In genomic region chr17:30290696-30291570, GRCh38 we compare ENCODE assay signal across 1 cellular context.
TF ChIP-seq lines count a peak whose summit lies in the region.

No MANE protein-coding gene starts in this region.

TF ChIP-seq in HepG2, 621 proteins besides CTCF, POLR2A, EP300 and RAD21 (continued from another document and continues in another):
- TF ChIP-seq, protein P1, sequence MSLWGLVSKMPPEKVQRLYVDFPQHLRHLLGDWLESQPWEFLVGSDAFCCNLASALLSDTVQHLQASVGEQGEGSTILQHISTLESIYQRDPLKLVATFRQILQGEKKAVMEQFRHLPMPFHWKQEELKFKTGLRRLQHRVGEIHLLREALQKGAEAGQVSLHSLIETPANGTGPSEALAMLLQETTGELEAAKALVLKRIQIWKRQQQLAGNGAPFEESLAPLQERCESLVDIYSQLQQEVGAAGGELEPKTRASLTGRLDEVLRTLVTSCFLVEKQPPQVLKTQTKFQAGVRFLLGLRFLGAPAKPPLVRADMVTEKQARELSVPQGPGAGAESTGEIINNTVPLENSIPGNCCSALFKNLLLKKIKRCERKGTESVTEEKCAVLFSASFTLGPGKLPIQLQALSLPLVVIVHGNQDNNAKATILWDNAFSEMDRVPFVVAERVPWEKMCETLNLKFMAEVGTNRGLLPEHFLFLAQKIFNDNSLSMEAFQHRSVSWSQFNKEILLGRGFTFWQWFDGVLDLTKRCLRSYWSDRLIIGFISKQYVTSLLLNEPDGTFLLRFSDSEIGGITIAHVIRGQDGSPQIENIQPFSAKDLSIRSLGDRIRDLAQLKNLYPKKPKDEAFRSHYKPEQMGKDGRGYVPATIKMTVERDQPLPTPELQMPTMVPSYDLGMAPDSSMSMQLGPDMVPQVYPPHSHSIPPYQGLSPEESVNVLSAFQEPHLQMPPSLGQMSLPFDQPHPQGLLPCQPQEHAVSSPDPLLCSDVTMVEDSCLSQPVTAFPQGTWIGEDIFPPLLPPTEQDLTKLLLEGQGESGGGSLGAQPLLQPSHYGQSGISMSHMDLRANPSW (CRISPR knock-in tag; IDR thresholded peaks at IDR 0.05; ENCODE audit: borderline replicate concordance) = no peak
- TF ChIP-seq RAD51 (IDR thresholded peaks at IDR 0.05; ENCODE audit: borderline replicate concordance) = no peak
- no peak for TF ChIP-seq REL (CRISPR knock-in tag; conservative IDR thresholded peaks at IDR 0.05)
- TF ChIP-seq, protein P2, sequence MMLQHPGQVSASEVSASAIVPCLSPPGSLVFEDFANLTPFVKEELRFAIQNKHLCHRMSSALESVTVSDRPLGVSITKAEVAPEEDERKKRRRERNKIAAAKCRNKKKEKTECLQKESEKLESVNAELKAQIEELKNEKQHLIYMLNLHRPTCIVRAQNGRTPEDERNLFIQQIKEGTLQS (CRISPR knock-in tag; IDR thresholded peaks at IDR 0.05) = no peak
- no peak for TF ChIP-seq ZNF567 (CRISPR knock-in tag; IDR thresholded peaks at IDR 0.05; ENCODE audit: borderline replicate concordance)
- TF ChIP-seq SSRP1 (CRISPR knock-in tag; IDR thresholded peaks at IDR 0.05) = no peak
- TF ChIP-seq ZNF451 (CRISPR knock-in tag; IDR thresholded peaks at IDR 0.05) = no peak
- TF ChIP-seq ZSCAN9 (CRISPR knock-in tag; IDR thresholded peaks at IDR 0.05; ENCODE audit: borderline replicate concordance) = no peak
- no peak for TF ChIP-seq HMG20B (CRISPR knock-in tag; conservative IDR thresholded peaks at IDR 0.05)
- TF ChIP-seq SNAPC2 (CRISPR knock-in tag; IDR thresholded peaks at IDR 0.05) = no peak
- no peak for TF ChIP-seq CHCHD3 (CRISPR knock-in tag; IDR thresholded peaks at IDR 0.05)
- no peak for TF ChIP-seq TBP (CRISPR knock-in tag; IDR thresholded peaks at IDR 0.05)
- no peak for TF ChIP-seq KDM1A (CRISPR knock-in tag; IDR thresholded peaks at IDR 0.05)
- TF ChIP-seq DDIT3 (CRISPR knock-in tag; IDR thresholded peaks at IDR 0.05) = no peak
- no peak for TF ChIP-seq ISL2 (CRISPR knock-in tag; IDR thresholded peaks at IDR 0.05)
- TF ChIP-seq NR2C2 (CRISPR knock-in tag; IDR thresholded peaks at IDR 0.05; ENCODE audit: borderline replicate concordance) = no peak
- no peak for TF ChIP-seq MIXL1 (CRISPR knock-in tag; IDR thresholded peaks at IDR 0.05)
- no peak for TF ChIP-seq ZNF749 (CRISPR knock-in tag; IDR thresholded peaks at IDR 0.05; ENCODE audit: borderline replicate concordance)
- 0 out of 2 replicates have a peak, but pooled peaks have one; percentile 54 for TF ChIP-seq ZMAT3 (CRISPR knock-in tag; conservative IDR thresholded peaks at IDR 0.05)
- TF ChIP-seq AKNA (CRISPR knock-in tag; IDR thresholded peaks at IDR 0.05; ENCODE audit: borderline replicate concordance) = no peak
- TF ChIP-seq ZNF382 (CRISPR knock-in tag; IDR thresholded peaks at IDR 0.05; ENCODE audit: borderline replicate concordance) = no peak
- TF ChIP-seq HDAC2 (CRISPR knock-in tag; IDR thresholded peaks at IDR 0.05) = peak; percentile 40; the same call in 1 of the 2 replicates
- no peak for TF ChIP-seq KAT2B (IDR thresholded peaks at IDR 0.05; ENCODE audit: borderline replicate concordance, low read depth, low read length)
- TF ChIP-seq ZNF598 (CRISPR knock-in tag; IDR thresholded peaks at IDR 0.05; ENCODE audit: borderline replicate concordance) = no peak
- no peak for TF ChIP-seq ADNP (CRISPR knock-in tag; IDR thresholded peaks at IDR 0.05)
- TF ChIP-seq KAT7 (CRISPR knock-in tag; IDR thresholded peaks at IDR 0.05; ENCODE audit: borderline replicate concordance) = no peak
- TF ChIP-seq SNAPC4 (CRISPR knock-in tag; IDR thresholded peaks at IDR 0.05) = no peak
- TF ChIP-seq, protein P3, sequence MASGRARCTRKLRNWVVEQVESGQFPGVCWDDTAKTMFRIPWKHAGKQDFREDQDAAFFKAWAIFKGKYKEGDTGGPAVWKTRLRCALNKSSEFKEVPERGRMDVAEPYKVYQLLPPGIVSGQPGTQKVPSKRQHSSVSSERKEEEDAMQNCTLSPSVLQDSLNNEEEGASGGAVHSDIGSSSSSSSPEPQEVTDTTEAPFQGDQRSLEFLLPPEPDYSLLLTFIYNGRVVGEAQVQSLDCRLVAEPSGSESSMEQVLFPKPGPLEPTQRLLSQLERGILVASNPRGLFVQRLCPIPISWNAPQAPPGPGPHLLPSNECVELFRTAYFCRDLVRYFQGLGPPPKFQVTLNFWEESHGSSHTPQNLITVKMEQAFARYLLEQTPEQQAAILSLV (CRISPR knock-in tag; IDR thresholded peaks at IDR 0.05; ENCODE audit: borderline replicate concordance) = no peak
- TF ChIP-seq ZNF510 (CRISPR knock-in tag; IDR thresholded peaks at IDR 0.05; ENCODE audit: low read depth) = no peak
- no peak for TF ChIP-seq ZBTB21 (CRISPR knock-in tag; IDR thresholded peaks at IDR 0.05)
- no peak for TF ChIP-seq MLX (CRISPR knock-in tag; IDR thresholded peaks at IDR 0.05)
- TF ChIP-seq, protein P4, sequence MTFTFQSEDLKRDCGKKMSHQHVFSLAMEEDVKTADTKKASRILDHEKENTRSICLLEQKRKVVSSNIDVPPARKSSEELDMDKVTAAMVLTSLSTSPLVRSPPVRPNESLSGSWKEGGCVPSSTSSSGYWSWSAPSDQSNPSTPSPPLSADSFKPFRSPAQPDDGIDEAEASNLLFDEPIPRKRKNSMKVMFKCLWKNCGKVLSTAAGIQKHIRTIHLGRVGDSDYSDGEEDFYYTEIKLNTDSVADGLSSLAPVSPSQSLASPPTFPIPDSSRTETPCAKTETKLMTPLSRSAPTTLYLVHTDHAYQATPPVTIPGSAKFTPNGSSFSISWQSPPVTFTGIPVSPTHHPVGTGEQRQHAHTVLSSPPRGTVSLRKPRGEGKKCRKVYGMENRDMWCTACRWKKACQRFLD (CRISPR knock-in tag; IDR thresholded peaks at IDR 0.05; ENCODE audit: borderline replicate concordance) = no peak
- no peak for TF ChIP-seq E2F5 (CRISPR knock-in tag; conservative IDR thresholded peaks at IDR 0.05)
- TF ChIP-seq ZNF879 (CRISPR knock-in tag; IDR thresholded peaks at IDR 0.05) = no peak; the same call in 1 of the 2 replicates
- TF ChIP-seq PCBP1 (IDR thresholded peaks at IDR 0.05; ENCODE audit: borderline replicate concordance, low read depth, low read length) = no peak
- no peak for TF ChIP-seq ZNF503 (CRISPR knock-in tag; IDR thresholded peaks at IDR 0.05)
- TF ChIP-seq FIP1L1 (IDR thresholded peaks at IDR 0.05; ENCODE audit: borderline replicate concordance, insufficient read depth, low read depth, low read length) = no peak
- no peak for TF ChIP-seq ZNF543 (CRISPR knock-in tag; IDR thresholded peaks at IDR 0.05)
- 0 out of 2 replicates have a peak, but pooled peaks have one; percentile 55 for TF ChIP-seq ZNF296 (CRISPR knock-in tag; conservative IDR thresholded peaks at IDR 0.05)
- no peak for TF ChIP-seq GABPA (IDR thresholded peaks at IDR 0.05; ENCODE audit: low read depth, low read length)
- TF ChIP-seq GABPA (CRISPR knock-in tag; IDR thresholded peaks at IDR 0.05; ENCODE audit: low read depth) = no peak
- TF ChIP-seq NKX3-1 (CRISPR knock-in tag; IDR thresholded peaks at IDR 0.05) = no peak
- TF ChIP-seq ZFP41 (CRISPR knock-in tag; IDR thresholded peaks at IDR 0.05; ENCODE audit: borderline replicate concordance) = no peak
- no peak for TF ChIP-seq ZSCAN12 (CRISPR knock-in tag; IDR thresholded peaks at IDR 0.05)
- no peak for TF ChIP-seq ZNF776 (CRISPR knock-in tag; IDR thresholded peaks at IDR 0.05)
- no peak for TF ChIP-seq ARNT (IDR thresholded peaks at IDR 0.05)
- no peak for TF ChIP-seq ZNF788 (CRISPR knock-in tag; IDR thresholded peaks at IDR 0.05; ENCODE audit: borderline replicate concordance)
- no peak for TF ChIP-seq EED (CRISPR knock-in tag; IDR thresholded peaks at IDR 0.05)
- no peak for TF ChIP-seq ZFP62 (CRISPR knock-in tag; IDR thresholded peaks at IDR 0.05)
- TF ChIP-seq SNAI1 (CRISPR knock-in tag; IDR thresholded peaks at IDR 0.05; ENCODE audit: borderline replicate concordance) = no peak; the same call in 1 of the 2 replicates
- peak; percentile 36; the same call in 1 of the 2 replicates for TF ChIP-seq SALL1 (CRISPR knock-in tag; IDR thresholded peaks at IDR 0.05)
